ENCODE assay signal across 12 cellular contexts in genomic region chr4:7971881-7972500, GRCh38. TPM values are rescaled to one million over a fixed set of nuclear protein-coding genes. Genes with fewer than 3 reads are reported as not detected.
DNase-seq lines count a peak whose midpoint lies in the region; ATAC-seq, FAIRE-seq and TF ChIP-seq lines count a peak whose summit lies in the region.
"Had no signal": no experiment of that assay in that cellular context is flagged by ENCODE, and none has a peak within 500 bp of the region (broad histone marks: within the 10 kb centered on the region; RNA-seq: fewer than 3 reads in every experiment).

No MANE protein-coding gene starts in this region.

- no peak for FAIRE-seq in keratinocyte (lab: Jason Lieb, UNC)

- peak overlapping the region; percentile 63 for H3K9ac ChIP-seq in keratinocyte (ENCODE audit: control insufficient read depth, extremely low read depth, insufficient read depth, low read length)

- H3K27me3 ChIP-seq in keratinocyte (ENCODE audit: control insufficient read depth, extremely low read depth, insufficient read depth, low read length), result no peaks in the 10 kb centered on the region
- H3K27me3 ChIP-seq in transverse colon, result no peaks in the 10 kb centered on the region
- H3K27me3 ChIP-seq: uterus had no signal

- dilution Hi-C loops in keratinocyte (cut with MboI; ENCODE audit: extremely low pct_ligation_motif_present, low sequenced_read_pairs), result no loop called here

- no peak overlapping the region for H2AFZ ChIP-seq in keratinocyte (ENCODE audit: control insufficient read depth, low read length)

- TF ChIP-seq EP300 in transverse colon (IDR thresholded peaks at IDR 0.05; ENCODE audit: low read depth), result no peak

- peak overlapping the region in 1 of 3 experiments; percentile 25 for H3K4me3 ChIP-seq in keratinocyte (ENCODE audit: control insufficient read depth in 2 of 3, extremely low read depth in 1 of 3, insufficient read depth in 2 of 3, low read depth in 1 of 3, low read length in 3 of 3)
- H3K4me3 ChIP-seq in transverse colon, result peak overlapping the region in 2 of 4 donors; percentile 16 to 32
- H3K4me3 ChIP-seq: uterus had no signal

- 57% methylated on average over 9 of the region's 13 CpGs; no CpG with 5 or more reads in 1 of the 2 donors for WGBS in transverse colon (ENCODE audit: low coverage in 1 of 2), 2 donors

- H3K27ac ChIP-seq in keratinocyte (ENCODE audit: control insufficient read depth, insufficient read depth, low read length), result peak overlapping the region; percentile 83
- peak overlapping the region; percentile 79 to 90 (median 84) for H3K27ac ChIP-seq in transverse colon

- H3K9me3 Mint-ChIP-seq in activated T-cell treated with anti-CD3 and anti-CD28 coated beads, Interleukin-2, amount 50 U/mL, for 4 hours, result no peaks in the 10 kb centered on the region
- H3K9me3 Mint-ChIP-seq in activated T-helper 17 cell treated with anti-CD3 and anti-CD28 coated beads, Interleukin-2, amount 50 U/mL, for 72 hours, result no peaks in the 10 kb centered on the region

- in situ Hi-C loops in transverse colon (cut with MboI; ENCODE audit: low pct_ligation_motif_present in 1 of 4, low pct_unique_long_range_greater_than_20kb in 1 of 4, low sequenced_read_pairs in 3 of 4) (no loop called here), G401 (cut with HindIII; ENCODE audit: low sequenced_read_pairs) (no loop called here)

- no peaks in the 10 kb centered on the region for H4K20me1 ChIP-seq in keratinocyte (ENCODE audit: control insufficient read depth, extremely low read depth, insufficient read depth, low read length)

- H3K4me1 ChIP-seq in keratinocyte (ENCODE audit: control insufficient read depth, extremely low read depth, insufficient read depth, low read length) (peaks cover 67% of the 10 kb centered on the region), transverse colon (peaks cover 39 to 66% (median 57%) of the 10 kb centered on the region in 4 donors)

- intact Hi-C loops in transverse colon (cut with DNase I; ENCODE audit: low total_unique reads), result no loop called here

- no peaks in the 10 kb centered on the region for H3K79me2 ChIP-seq in keratinocyte (ENCODE audit: control insufficient read depth, insufficient read depth, low read length)

- TF ChIP-seq POLR2A in transverse colon (IDR thresholded peaks at IDR 0.05), result no peak

- no peak for ATAC-seq in activated T-cell treated with anti-CD3 and anti-CD28 coated beads, Interleukin-2, amount 50 U/mL, for 4 hours
- ATAC-seq in activated T-helper 17 cell treated with anti-CD3 and anti-CD28 coated beads, Interleukin-2, amount 50 U/mL, for 72 hours (replicated peaks), result peak; percentile 49

- H3K4me1 Mint-ChIP-seq in activated T-cell treated with anti-CD3 and anti-CD28 coated beads, Interleukin-2, amount 50 U/mL, for 4 hours (ENCODE audit: low read depth), result peaks cover 57% of the 10 kb centered on the region
- peaks cover 33% of the 10 kb centered on the region for H3K4me1 Mint-ChIP-seq in activated T-helper 17 cell treated with anti-CD3 and anti-CD28 coated beads, Interleukin-2, amount 50 U/mL, for 72 hours

- H3K36me3 ChIP-seq in keratinocyte (ENCODE audit: control insufficient read depth in 2 of 2, extremely low read depth in 1 of 2, insufficient read depth in 2 of 2, low read length in 2 of 2) (no peaks in the 10 kb centered on the region), transverse colon (no peaks in the 10 kb centered on the region)
- H3K36me3 ChIP-seq: uterus had no signal

- TF ChIP-seq CTCF in keratinocyte (optimal IDR thresholded peaks at IDR 0.05 in 1 of 3, IDR thresholded peaks at IDR 0.05 in 1 of 3, conservative IDR thresholded peaks at IDR 0.05 in 1 of 3; ENCODE audit: extremely low read depth in 1 of 3, insufficient read depth in 2 of 3, low read length in 3 of 3) (no peak), transverse colon (IDR thresholded peaks at IDR 0.05) (no peak)

- H3K4me2 ChIP-seq in keratinocyte (ENCODE audit: control insufficient read depth, extremely low read depth, insufficient read depth, low read depth, low read length), result peak overlapping the region; percentile 64

- no peak for DNase-seq in activated T-cell treated with anti-CD3 and anti-CD28 coated beads, Interleukin-2, amount 50 U/mL, for 4 hours
- DNase-seq in activated T-cell treated with anti-CD3 and anti-CD28 coated beads for 4 hours, result no peak
- peak; percentile 95 for DNase-seq in keratinocyte (ENCODE audit: low read depth, low spot score)
- DNase-seq in transverse colon, result no peak
- DNase-seq in G401 (ENCODE audit: low spot score), result no peak
- DNase-seq in NCI-H748 treated with DMSO at 0.1 percent for 48 hours (lab: John Stamatoyannopoulos, UW), result no peak
- DNase-seq in COR-L47 (lab: John Stamatoyannopoulos, UW), result no peak
- DNase-seq: activated gamma-delta T cell treated with Interleukin-2 at 50 U/mL for 16 hours, Kasumi-1, NCI-H446, uterus had no signal

- H3K27ac Mint-ChIP-seq in activated T-helper 17 cell treated with anti-CD3 and anti-CD28 coated beads, Interleukin-2, amount 50 U/mL, for 72 hours, result peak overlapping the region; percentile 97

- no peaks in the 10 kb centered on the region for H3K27me3 Mint-ChIP-seq in activated T-cell treated with anti-CD3 and anti-CD28 coated beads, Interleukin-2, amount 50 U/mL, for 4 hours (ENCODE audit: low read depth)
- H3K27me3 Mint-ChIP-seq in activated T-helper 17 cell treated with anti-CD3 and anti-CD28 coated beads, Interleukin-2, amount 50 U/mL, for 72 hours, result no peaks in the 10 kb centered on the region

- peaks cover 3% of the 10 kb centered on the region for H3K36me3 Mint-ChIP-seq in activated T-cell treated with anti-CD3 and anti-CD28 coated beads, Interleukin-2, amount 50 U/mL, for 4 hours (ENCODE audit: insufficient read depth)
- H3K36me3 Mint-ChIP-seq in activated T-helper 17 cell treated with anti-CD3 and anti-CD28 coated beads, Interleukin-2, amount 50 U/mL, for 72 hours (ENCODE audit: low read depth), result peaks cover 46% of the 10 kb centered on the region

- H3K4me3 Mint-ChIP-seq in activated T-cell treated with anti-CD3 and anti-CD28 coated beads, Interleukin-2, amount 50 U/mL, for 4 hours, result peak overlapping the region; percentile 90
- H3K4me3 Mint-ChIP-seq in activated T-helper 17 cell treated with anti-CD3 and anti-CD28 coated beads, Interleukin-2, amount 50 U/mL, for 72 hours, result peak overlapping the region; percentile 95

- no peaks in the 10 kb centered on the region for H3K9me3 ChIP-seq in keratinocyte (ENCODE audit: control insufficient read depth, low read depth, low read length)
- no peaks in the 10 kb centered on the region for H3K9me3 ChIP-seq in transverse colon
- H3K9me3 ChIP-seq: uterus had no signal

- no peaks in the 10 kb centered on the region for H3K9me1 ChIP-seq in keratinocyte (ENCODE audit: control insufficient read depth, extremely low read depth, insufficient read depth, low read length)

RNA-seq across cellular contexts. Expression of gene AFAP1, which starts 32.3 kb away (rescaled TPM):
- total RNA-seq in activated T-cell treated with anti-CD3 and anti-CD28 coated beads, Interleukin-2, amount 50 U/mL, for 4 hours, result 10 to 100 TPM; 13.1 to 17.7 (median 14.7) TPM
- total RNA-seq in activated T-helper 17 cell treated with anti-CD3 and anti-CD28 coated beads, Interleukin-2, amount 50 U/mL, for 72 hours, result 10 to 100 TPM; 20.1 to 29.8 TPM
- polyA plus RNA-seq in keratinocyte, result 4.1 to 12.9 TPM (median 7.6 TPM) in 3 replicates
- 3.3 TPM for polyA plus RNA-seq in keratinocyte (2011; ENCODE audit: low read depth)
- polyA plus RNA-seq in keratinocyte (2011; cell fraction: cytosol; rRNA removed), result 6.7 and 7.2 TPM in 2 replicates
- 20.4 and 21.5 TPM in 2 replicates for polyA plus RNA-seq in keratinocyte (2011; cell fraction: nucleus; rRNA removed)
- 3.9 and 12.0 TPM in 2 replicates for polyA plus RNA-seq in keratinocyte (2012; ENCODE audit: low replicate concordance)
- 10.6 to 15.9 TPM (median 14.2 TPM) in 3 replicates for polyA minus RNA-seq in keratinocyte
- polyA minus RNA-seq in keratinocyte (2011; cell fraction: cytosol; rRNA and poly(A)+ RNA removed), result 7.1 TPM
- polyA minus RNA-seq in keratinocyte (2011; cell fraction: nucleus; rRNA and poly(A)+ RNA removed), result 15.4 and 27.9 TPM in 2 replicates
- 10 to 100 TPM; 25.1 to 56.9 (median 26.4) TPM for total RNA-seq in transverse colon
- 3.9 and 6.0 TPM in 2 replicates for total RNA-seq in G401 (2014; rRNA removed; shearing (Covaris generic))
